18 cellular contexts compared by ENCODE assay signal in the genomic region with DNA sequence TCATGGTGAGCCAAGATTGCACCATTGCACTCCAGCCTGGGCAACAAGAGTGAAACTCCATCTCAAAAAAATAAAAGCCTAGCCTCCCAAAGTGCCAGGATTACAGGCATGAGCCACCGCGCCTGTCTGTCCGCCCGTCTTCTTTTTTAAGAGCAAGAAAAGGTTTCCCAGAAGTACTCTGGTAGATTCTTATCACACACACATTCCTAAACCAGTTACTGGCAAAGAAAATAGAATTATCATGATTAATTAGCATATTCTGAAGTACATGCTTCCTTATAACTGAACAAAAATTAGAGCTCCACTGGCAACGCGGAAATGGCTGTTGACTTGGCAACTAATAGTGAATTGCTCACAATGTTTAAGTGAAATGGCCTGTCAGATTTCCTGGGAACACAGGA.
DNase-seq lines count a peak whose midpoint lies in the region; ATAC-seq, FAIRE-seq and TF ChIP-seq lines count a peak whose summit lies in the region.
"Had no signal": no experiment of that assay in that cellular context is flagged by ENCODE, and none has a peak within 500 bp of the region (broad histone marks: within the 10 kb centered on the region; RNA-seq: fewer than 3 reads in every experiment).

No MANE protein-coding gene starts in this region.

- H3K18ac ChIP-seq in mesenchymal stem cell (ENCODE audit: low read depth in 1 of 2, low read length in 2 of 2) = no peak overlapping the region

- TF ChIP-seq CTCF in RWPE2 (IDR thresholded peaks at IDR 0.05; ENCODE audit: poor library complexity, severe bottlenecking) = no peak
- TF ChIP-seq CTCF in endothelial cell of umbilical vein (IDR thresholded peaks at IDR 0.05; ENCODE audit: extremely low read depth in 1 of 2, insufficient read depth in 1 of 2, low read depth in 1 of 2, low read length in 2 of 2) = no peak

- H3K27ac ChIP-seq in RWPE2 (ENCODE audit: poor library complexity, severe bottlenecking) = peak overlapping the region; percentile 38
- H3K27ac ChIP-seq in endothelial cell of umbilical vein (ENCODE audit: insufficient read depth, low read depth, low read length) = peak overlapping the region; percentile 81
- no peak overlapping the region for H3K27ac ChIP-seq in mesenchymal stem cell (ENCODE audit: low read length, poor library complexity, severe bottlenecking)
- H3K27ac ChIP-seq: GM23248 had no signal

- H3K27me3 ChIP-seq in RWPE2 (ENCODE audit: insufficient read depth, poor library complexity, severe bottlenecking) (no peaks in the 10 kb centered on the region), endothelial cell of umbilical vein (ENCODE audit: control insufficient read depth in 2 of 2, insufficient read depth in 2 of 2, low read length in 2 of 2) (no peaks in the 10 kb centered on the region), mesenchymal stem cell (ENCODE audit: control insufficient read depth in 1 of 2, insufficient read depth in 1 of 2, low read length in 2 of 2) (no peaks in the 10 kb centered on the region)

- H4K8ac ChIP-seq in mesenchymal stem cell (ENCODE audit: low read length) = no peak overlapping the region

- CTCF ChIA-PET in endothelial cell of umbilical vein (lab: Charles Lee) = interaction anchor here (0.7 to 1.3 kb wide), 4 partner anchors 10 to 350 kb away, joined by 3 to 4 read pairs (median 4); no protein-coding TSS in a partner anchor

- H4K20me1 ChIP-seq in endothelial cell of umbilical vein (replicated peaks; ENCODE audit: control insufficient read depth, extremely low read depth, insufficient read depth, low read length) = no peaks in the 10 kb centered on the region

- H2BK5ac ChIP-seq in mesenchymal stem cell (ENCODE audit: low read depth, low read length, poor library complexity, severe bottlenecking) = no peak overlapping the region

- in situ Hi-C loops in KBM-7 (cut with MboI; ENCODE audit: low pct_unique_long_range_greater_than_20kb, low sequenced_read_pairs) = no loop called here

- H3K9me3 ChIP-seq in RWPE2 (ENCODE audit: severe bottlenecking) (no peaks in the 10 kb centered on the region), endothelial cell of umbilical vein (replicated peaks; ENCODE audit: control insufficient read depth, insufficient read depth, low read length) (no peaks in the 10 kb centered on the region), mesenchymal stem cell (ENCODE audit: control insufficient read depth, low read length) (no peaks in the 10 kb centered on the region)
- H3K9me3 ChIP-seq: Caco-2 had no signal

- H2AK5ac ChIP-seq in mesenchymal stem cell (ENCODE audit: low read length, severe bottlenecking) = no peak overlapping the region

- H2BK12ac ChIP-seq in mesenchymal stem cell (ENCODE audit: low read length in 2 of 2) = no peak overlapping the region

- peak; percentile 75 for DNase-seq in A172 (ENCODE audit: low spot score)
- no peak for DNase-seq in RWPE2 (ENCODE audit: low spot score)
- peak; percentile 82 for DNase-seq in endothelial cell of umbilical vein (ENCODE audit: low read depth, low spot score)
- DNase-seq in mesenchymal stem cell = peak; percentile 78
- no peak for DNase-seq in activated naive CD4-positive, alpha-beta T cell (lab: John Stamatoyannopoulos, UW)
- no peak for DNase-seq in KBM-7
- no peak for DNase-seq in AML-193 (lab: John Stamatoyannopoulos, UW)
- DNase-seq in retina = no peak
- DNase-seq: activated CD4-positive, alpha-beta T cell treated with anti-CD3 and anti-CD28 coated beads, Interleukin-2, amount 10 ng/mL, durations not matched to agents 7 days and 5 days; activated T-cell treated with anti-CD3 and anti-CD28 coated beads, Interleukin-2, amount 50 U/mL, for 4 hours; Caco-2; GF-D8; GM23248; kidney; naive thymus-derived CD8-positive, alpha-beta T cell; NCI-H510A treated with DMSO at 0.1 percent for 48 hours; RPMI8226 had no signal

- H3K9me1 ChIP-seq in endothelial cell of umbilical vein (replicated peaks; ENCODE audit: control insufficient read depth, extremely low read depth, insufficient read depth, low read length) = no peaks in the 10 kb centered on the region

- BruUV-seq in endothelial cell of umbilical vein (replicated peaks; lab: Mats Ljungman, UMichigan) = no TSS peak

- WGBS in mesenchymal stem cell = 66% methylated on average over 6 of the region's 6 CpGs

- peaks cover 21% of the 10 kb centered on the region for H3K79me1 ChIP-seq in mesenchymal stem cell (replicated peaks; ENCODE audit: low read length, poor library complexity, severe bottlenecking)

- ATAC-seq in RWPE2 (ENCODE audit: low read depth) = peak; percentile 54; the same call in 1 of the 3 replicates
- ATAC-seq: activated T-cell treated with anti-CD3 and anti-CD28 coated beads, Interleukin-2, amount 50 U/mL, for 4 hours; naive thymus-derived CD8-positive, alpha-beta T cell had no signal

- no peak overlapping the region for H3K14ac ChIP-seq in mesenchymal stem cell (ENCODE audit: low read length in 2 of 2)

- no peak for TF ChIP-seq POLR2A in endothelial cell of umbilical vein (IDR thresholded peaks at IDR 0.05; ENCODE audit: low read depth, low read length)

- no peak overlapping the region for H4K91ac ChIP-seq in mesenchymal stem cell (ENCODE audit: low read length)

- POLR2A ChIA-PET in endothelial cell of umbilical vein (lab: Charles Lee) = interaction anchor here (1.1 kb wide), 1 partner anchor 10 kb away, joined by 9 read pairs; no protein-coding TSS in a partner anchor

- FAIRE-seq in endothelial cell of umbilical vein (lab: Jason Lieb, UNC) = no peak
- FAIRE-seq: A204.1, kidney had no signal

- H2BK120ac ChIP-seq in mesenchymal stem cell (ENCODE audit: low read depth, low read length) = no peak overlapping the region

- no peak overlapping the region for H2AFZ ChIP-seq in endothelial cell of umbilical vein (ENCODE audit: low read depth, low read length)
- no peak overlapping the region for H2AFZ ChIP-seq in mesenchymal stem cell (ENCODE audit: low read depth, low read length)
- H2AFZ ChIP-seq: GM23248 had no signal

- peaks cover 22% of the 10 kb centered on the region for H3K4me1 ChIP-seq in RWPE2 (ENCODE audit: insufficient read depth, poor library complexity, severe bottlenecking)
- H3K4me1 ChIP-seq in endothelial cell of umbilical vein (ENCODE audit: control insufficient read depth, extremely low read depth, insufficient read depth, low read length) = peaks cover 27% of the 10 kb centered on the region
- no peaks in the 10 kb centered on the region for H3K4me1 ChIP-seq in mesenchymal stem cell (ENCODE audit: control insufficient read depth, insufficient read depth, low read depth, low read length)
- H3K4me1 ChIP-seq: Caco-2 had no signal

- dilution Hi-C loops in endothelial cell of umbilical vein (cut with MboI; ENCODE audit: extremely low pct_ligation_motif_present, low sequenced_read_pairs) = no loop called here

- H3K4ac ChIP-seq in mesenchymal stem cell (ENCODE audit: low read depth in 1 of 2, low read length in 2 of 2) = no peak overlapping the region

- H3K9ac ChIP-seq in endothelial cell of umbilical vein (replicated peaks; ENCODE audit: extremely low read depth, insufficient read depth, low read length) (peak overlapping the region; percentile 35), mesenchymal stem cell (ENCODE audit: low read length) (no peak overlapping the region)
- H3K9ac ChIP-seq: GM23248 had no signal

- intact Hi-C loops in endothelial cell of umbilical vein (cut with micrococcal nuclease) = no loop called here

- peaks cover 29% of the 10 kb centered on the region for H3K36me3 ChIP-seq in RWPE2 (ENCODE audit: low read depth)
- no peaks in the 10 kb centered on the region for H3K36me3 ChIP-seq in endothelial cell of umbilical vein (ENCODE audit: control insufficient read depth in 2 of 2, extremely low read depth in 1 of 2, insufficient read depth in 2 of 2, low read length in 2 of 2)
- H3K36me3 ChIP-seq in mesenchymal stem cell (ENCODE audit: control insufficient read depth in 1 of 2, insufficient read depth in 2 of 2, low read depth in 1 of 2, low read length in 2 of 2) = peaks cover 5% of the 10 kb centered on the region in 2 experiments

- H3K23ac ChIP-seq in mesenchymal stem cell (ENCODE audit: low read length in 2 of 2) = no peak overlapping the region

- H2BK15ac ChIP-seq in mesenchymal stem cell (ENCODE audit: low read depth, poor library complexity, severe bottlenecking) = no peak overlapping the region

- H3K79me2 ChIP-seq in endothelial cell of umbilical vein (ENCODE audit: control insufficient read depth, insufficient read depth, low read length) = peaks cover 61% of the 10 kb centered on the region

- H3K4me3 ChIP-seq in RWPE2 (ENCODE audit: severe bottlenecking) (no peak overlapping the region), endothelial cell of umbilical vein (replicated peaks in 1 of 3; ENCODE audit: insufficient read depth in 1 of 3, low read depth in 1 of 3, low read length in 3 of 3) (peak overlapping the region in 1 of 3 experiments; percentile 33), mesenchymal stem cell (ENCODE audit: insufficient read depth in 1 of 2, low read depth in 1 of 2, low read length in 2 of 2) (no peak overlapping the region)
- H3K4me3 ChIP-seq: GM23248 had no signal

- H3K4me2 ChIP-seq in endothelial cell of umbilical vein (ENCODE audit: insufficient read depth, low read length) = peak overlapping the region; percentile 88
- H3K4me2 ChIP-seq in mesenchymal stem cell (ENCODE audit: low read length, poor library complexity, severe bottlenecking) = no peak overlapping the region

TF ChIP-seq in endothelial cell of umbilical vein, 7 proteins besides CTCF, POLR2A, EP300 and RAD21:
- TF ChIP-seq JUN (IDR thresholded peaks at IDR 0.05; ENCODE audit: borderline replicate concordance, insufficient read depth, insufficient read length, low read depth) (peak; percentile 8), POLR2AphosphoS5 (IDR thresholded peaks at IDR 0.05; ENCODE audit: insufficient read depth, low read depth, low read length) (no peak), GATA2 (IDR thresholded peaks at IDR 0.05; ENCODE audit: insufficient read depth, insufficient read length, low read depth, low read length) (peak; percentile 76)
TF ChIP-seq in endothelial cell of umbilical vein: peak in this region for 2.

Comparison
In these comparisons a context has a peak if more than half of its experiments do, and no peak if none do; other contexts are left out.
1. DNase-seq: peak in A172 (single experiment), endothelial cell of umbilical vein (single experiment) and mesenchymal stem cell (single experiment); none in RWPE2 (single experiment), activated naive CD4-positive, alpha-beta T cell (0 of 4), KBM-7 (single experiment), AML-193 (0 of 2) and retina (single experiment).